Comparison of ENCODE assay signal across 1 cellular context in genomic region chr7:2445047-2445446, GRCh38.
TF ChIP-seq lines count a peak whose summit lies in the region.

No MANE protein-coding gene starts in this region.

TF ChIP-seq in GM23338, 12 proteins besides CTCF, POLR2A, EP300 and RAD21 (continued from another document):
- no peak for TF ChIP-seq ZNF462 (CRISPR knock-in tag; IDR thresholded peaks at IDR 0.05)
- no peak for TF ChIP-seq ZNF331 (CRISPR knock-in tag; IDR thresholded peaks at IDR 0.05; ENCODE audit: low read depth)
